ENCODE assay signal across 1 cellular context in genomic region chrX:1418901-1419544, GRCh38.
TF ChIP-seq lines count a peak whose summit lies in the region.

No MANE protein-coding gene starts in this region.

TF ChIP-seq in GM12878, 131 proteins besides CTCF, POLR2A, EP300 and RAD21:
- peak; percentile 24 for TF ChIP-seq BCL3 (IDR thresholded peaks at IDR 0.05; ENCODE audit: borderline replicate concordance, insufficient read depth, low read depth, low read length, poor library complexity, severe bottlenecking)
- TF ChIP-seq YY1 (IDR thresholded peaks at IDR 0.05; ENCODE audit: low read depth, low read length), result no peak
- 0 out of 2 replicates have a peak, but pooled peaks have one; percentile 32 for TF ChIP-seq POLR2AphosphoS5 (IDR thresholded peaks at IDR 0.05; ENCODE audit: low read length)
TF ChIP-seq in GM12878: peak in this region for 2.
